18 cellular contexts compared by ENCODE assay signal in genomic region chr1:182091083-182091482, GRCh38. TPM values are rescaled to one million over a fixed set of nuclear protein-coding genes. Genes with fewer than 3 reads are reported as not detected.
DNase-seq lines count a peak whose midpoint lies in the region; ATAC-seq and TF ChIP-seq lines count a peak whose summit lies in the region.
"Had no signal": no experiment of that assay in that cellular context is flagged by ENCODE, and none has a peak within 500 bp of the region (broad histone marks: within the 10 kb centered on the region; RNA-seq: fewer than 3 reads in every experiment).

No MANE protein-coding gene starts in this region.

- no peak overlapping the region for H2BK120ac ChIP-seq in neuronal stem cell (ENCODE audit: low read depth, low read length)

- peaks cover 15% of the 10 kb centered on the region for H3K9me3 Mint-ChIP-seq in Caco-2 (ENCODE audit: unreplicated experiment)
- H3K9me3 Mint-ChIP-seq: CD8-positive, alpha-beta T cell; IgD-negative memory B cell had no signal

- H3K14ac ChIP-seq in neuronal stem cell (ENCODE audit: low read length): peak overlapping the region; percentile 43

- H3K36me3 ChIP-seq in Caco-2 (ENCODE audit: control insufficient read depth, insufficient read depth, low read length): no peaks in the 10 kb centered on the region
- no peaks in the 10 kb centered on the region for H3K36me3 ChIP-seq in neuronal stem cell (replicated peaks in 1 of 2; ENCODE audit: control insufficient read depth in 2 of 2, insufficient read depth in 2 of 2, low read length in 2 of 2)
- H3K36me3 ChIP-seq in uterus: no peaks in the 10 kb centered on the region
- H3K36me3 ChIP-seq: BLaER1 had no signal

- intact Hi-C loops in Caco-2 (cut with micrococcal nuclease; ENCODE audit: unreplicated experiment) (no loop called here), uterus (cut with DNase I; ENCODE audit: low total_unique reads) (no loop called here)

- H3K27ac ChIP-seq in neuronal stem cell (replicated peaks; ENCODE audit: low read length) (no peak overlapping the region), uterus (peak overlapping the region; percentile 65 to 68)
- H3K27ac ChIP-seq: BLaER1 had no signal

- H3K4me1 Mint-ChIP-seq in Caco-2 (ENCODE audit: low read depth, unreplicated experiment) (peaks cover 45% of the 10 kb centered on the region), T-helper 17 cell (peaks cover 24% of the 10 kb centered on the region)
- H3K4me1 Mint-ChIP-seq: IgD-negative memory B cell had no signal

- peak overlapping the region; percentile 84 for H2BK5ac ChIP-seq in neuronal stem cell (ENCODE audit: low read length)

- H3K36me3 Mint-ChIP-seq in Caco-2 (ENCODE audit: insufficient read depth, unreplicated experiment): no peaks in the 10 kb centered on the region
- peaks cover 4% of the 10 kb centered on the region for H3K36me3 Mint-ChIP-seq in T-helper 17 cell (ENCODE audit: low read depth)
- H3K36me3 Mint-ChIP-seq: CD14-positive monocyte; CD8-positive, alpha-beta T cell; IgD-negative memory B cell had no signal

- H3K27ac Mint-ChIP-seq in Caco-2 (ENCODE audit: unreplicated experiment): peak overlapping the region; percentile 45
- peak overlapping the region; percentile 95 for H3K27ac Mint-ChIP-seq in T-helper 17 cell
- H3K27ac Mint-ChIP-seq: CD14-positive monocyte; CD8-positive, alpha-beta T cell; IgD-negative memory B cell had no signal

- no peak overlapping the region for H3K9ac ChIP-seq in neuronal stem cell (ENCODE audit: low read depth, low read length, poor library complexity)
- H3K9ac ChIP-seq: BLaER1 had no signal

- H3K9me3 ChIP-seq in Caco-2 (no peaks in the 10 kb centered on the region), T-helper 17 cell (ENCODE audit: control insufficient read depth, low read length, poor library complexity, severe bottlenecking) (no peaks in the 10 kb centered on the region), neuronal stem cell (replicated peaks in 1 of 2; ENCODE audit: control insufficient read depth in 2 of 2, insufficient read depth in 1 of 2, low read depth in 1 of 2, low read length in 2 of 2) (no peaks in the 10 kb centered on the region), uterus (no peaks in the 10 kb centered on the region)
- H3K9me3 ChIP-seq: BLaER1 had no signal

- no peak overlapping the region for H4K91ac ChIP-seq in neuronal stem cell (ENCODE audit: low read depth, low read length, poor library complexity)

- no peaks in the 10 kb centered on the region for H3K27me3 Mint-ChIP-seq in Caco-2 (ENCODE audit: insufficient read depth, unreplicated experiment)
- peaks cover 15% of the 10 kb centered on the region for H3K27me3 Mint-ChIP-seq in T-helper 17 cell

- CTCF ChIA-PET in Caco-2 (lab: Charles Lee): interaction anchor here (0.5 to 0.7 kb wide), 3 partner anchors 305 to 503 kb away, joined by 3 to 4 read pairs (median 3); no protein-coding TSS in a partner anchor

- ATAC-seq in T-helper 17 cell (no peak), GM21619 (IDR thresholded peaks at IDR 0.05; ENCODE audit: unreplicated experiment) (no peak)
- ATAC-seq: CD8-positive, alpha-beta T cell had no signal

- peak overlapping the region; percentile 10 for H3K4ac ChIP-seq in neuronal stem cell (ENCODE audit: low read length)

- H2BK12ac ChIP-seq in neuronal stem cell (ENCODE audit: low read length): peak overlapping the region; percentile 48

- H2BK15ac ChIP-seq in neuronal stem cell (ENCODE audit: low read length): no peak overlapping the region

- no peak overlapping the region for H3K23ac ChIP-seq in neuronal stem cell (ENCODE audit: low read depth, low read length, poor library complexity)

- H3K4me3 Mint-ChIP-seq in Caco-2 (ENCODE audit: unreplicated experiment) (no peak overlapping the region), T-helper 17 cell (no peak overlapping the region)
- H3K4me3 Mint-ChIP-seq: CD14-positive monocyte; CD8-positive, alpha-beta T cell; IgD-negative memory B cell had no signal

- H3K4me3 ChIP-seq in Caco-2 (ENCODE audit: low read depth, low read length) (no peak overlapping the region), neuronal stem cell (ENCODE audit: low read length in 2 of 2) (no peak overlapping the region), uterus (no peak overlapping the region)
- H3K4me3 ChIP-seq: BLaER1 had no signal

- H3K4me1 ChIP-seq in Caco-2 (peaks cover 52% of the 10 kb centered on the region), neuronal stem cell (ENCODE audit: control insufficient read depth in 2 of 2, insufficient read depth in 1 of 2, low read depth in 1 of 2, low read length in 2 of 2) (peaks cover 0 to 9% of the 10 kb centered on the region in 2 donors), uterus (no peaks in the 10 kb centered on the region)

- POLR2A ChIA-PET in Caco-2 (lab: Charles Lee): interaction anchor here (1.7 kb wide), 1 partner anchor 301 kb away, joined by 8 read pairs; the partner anchor contains the start of gene GLUL

- H2AK5ac ChIP-seq in neuronal stem cell (ENCODE audit: low read depth, low read length): peak overlapping the region; percentile 53

- H3K18ac ChIP-seq in neuronal stem cell (ENCODE audit: low read length): peak overlapping the region; percentile 83

- H3K27me3 ChIP-seq in Caco-2 (replicated peaks; ENCODE audit: control insufficient read depth, insufficient read depth, low read length): no peaks in the 10 kb centered on the region
- H3K27me3 ChIP-seq in neuronal stem cell (ENCODE audit: control insufficient read depth in 3 of 3, insufficient read depth in 3 of 3, low read depth in 1 of 3, low read length in 3 of 3): peaks cover 0 to 10% (median 0%) of the 10 kb centered on the region in 3 experiments
- no peaks in the 10 kb centered on the region for H3K27me3 ChIP-seq in uterus
- H3K27me3 ChIP-seq: BLaER1 had no signal

- TF ChIP-seq CTCF in Caco-2 (IDR thresholded peaks at IDR 0.05; ENCODE audit: insufficient read depth in 1 of 2, low read depth in 1 of 2, low read length in 1 of 2, severe bottlenecking in 1 of 2, unreplicated experiment in 1 of 2) (no peak), uterus (IDR thresholded peaks at IDR 0.05) (no peak)

- no TSS peak for BruUV-seq in Caco-2 (replicated peaks; lab: Mats Ljungman, UMichigan)

- no peak overlapping the region for H4K8ac ChIP-seq in neuronal stem cell (ENCODE audit: low read depth, low read length)

- no peak overlapping the region for H3K4me2 ChIP-seq in neuronal stem cell (ENCODE audit: insufficient read depth, low read length, poor library complexity, severe bottlenecking)

- no peak for TF ChIP-seq POLR2A in uterus (IDR thresholded peaks at IDR 0.05)

- H3K79me1 ChIP-seq in neuronal stem cell (ENCODE audit: low read depth, low read length): no peaks in the 10 kb centered on the region

- no CpG with 5 or more reads among the region's 2 CpGs for WGBS in neuronal stem cell (ENCODE audit: extremely low coverage in 2 of 2, insufficient read length in 2 of 2, insufficient replicate concordance in 1 of 2), 2 donors

- no peak for DNase-seq in Caco-2
- no peak for DNase-seq in T-helper 17 cell
- no peak for DNase-seq in neuronal stem cell (ENCODE audit: low spot score)
- no peak for DNase-seq in uterus
- no peak for DNase-seq in activated CD4-positive, CD25-positive, alpha-beta regulatory T cell treated with anti-CD3 and anti-CD28 coated beads, Interleukin-2, amount 50 U/mL, for 72 hours
- no peak for DNase-seq in activated naive CD4-positive, alpha-beta T cell (lab: John Stamatoyannopoulos, UW)
- DNase-seq: 8988T; CD8-positive, alpha-beta T cell; COR-L47; GDM1; HCEC 1CT; KBM-7 had no signal

- no peak overlapping the region for H2AFZ ChIP-seq in neuronal stem cell (ENCODE audit: low read length)

RNA-seq across cellular contexts. Expression of gene ZNF648, which starts 29.6 kb away (rescaled TPM):
- total RNA-seq in Caco-2 (2022): not detected in 2 replicates
- not detected for total RNA-seq in T-helper 17 cell
- polyA plus RNA-seq in neuronal stem cell (2013, experiment 1 of 2): 0.17 TPM
- polyA plus RNA-seq in neuronal stem cell (2013, experiment 2 of 2): 0.18 TPM
- 1 to 10 TPM in 2 of 4 donors, under 1 TPM in 1, not detected in 1; 0.27 to 1.8 (median 1.7) TPM for total RNA-seq in uterus
- total RNA-seq: A673; CD8-positive, alpha-beta T cell had no signal
- polyA plus RNA-seq: AG04450, CD14-positive monocyte, IgD-negative memory B cell had no signal
